Comparison of ENCODE assay signal across 4 cellular contexts in the genomic region with DNA sequence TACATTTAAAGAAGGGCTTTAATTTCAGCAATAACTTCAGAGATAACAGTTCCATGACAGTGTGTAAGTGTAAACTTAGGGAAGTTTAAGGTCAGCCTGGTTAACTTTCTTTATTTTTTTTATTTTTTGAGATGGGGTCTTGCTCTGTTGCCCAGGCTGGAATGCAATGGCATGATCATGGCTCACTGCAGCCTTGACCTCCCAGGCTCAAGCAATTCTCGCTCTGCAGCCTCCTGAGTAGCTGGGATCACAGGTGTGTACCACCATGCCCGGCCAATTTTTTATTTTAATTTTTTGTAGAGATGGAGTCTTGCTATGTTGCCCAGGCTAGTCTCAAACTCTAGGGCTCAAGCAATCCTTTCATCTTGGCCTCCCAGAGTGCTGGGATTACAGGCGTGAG. TPM values are rescaled to one million over a fixed set of nuclear protein-coding genes. Genes with fewer than 3 reads are reported as not detected.
A peak's percentile ranks its signal among the peaks of the same experiment; 100 is the strongest.
DNase-seq lines count a peak whose midpoint lies in the region; ATAC-seq, FAIRE-seq and TF ChIP-seq lines count a peak whose summit lies in the region.
"Not testable (repeated sequence)": the region's sequence is repeated elsewhere in the genome, so short reads cannot be mapped to it uniquely, and the experiment has no call there.

No MANE protein-coding gene starts in this region.

- not testable (repeated sequence) for H3K27ac Mint-ChIP-seq in activated CD8-positive, alpha-beta memory T cell treated with anti-CD3 and anti-CD28 coated beads, Interleukin-2, amount 10 ng/mL, durations not matched to agents 7 days and 5 days

- H3K36me3 Mint-ChIP-seq in activated CD8-positive, alpha-beta memory T cell treated with anti-CD3 and anti-CD28 coated beads, Interleukin-2, amount 10 ng/mL, durations not matched to agents 7 days and 5 days = peaks cover 57% of the 10 kb centered on the region

- not testable (repeated sequence) for H3K79me2 ChIP-seq in HepG2 (ENCODE audit: insufficient read depth, low read length)

- CTCF ChIA-PET in HEK293 (lab: Yijun Ruan, JAX) = interaction anchor here (0.9 to 1.1 kb wide), 2 partner anchors 17 to 141 kb away, joined by 3 to 4 read pairs; no protein-coding TSS in a partner anchor
- CTCF ChIA-PET in activated CD8-positive, alpha-beta memory T cell treated with anti-CD3 and anti-CD28 coated beads, Interleukin-2, amount 10 ng/mL, durations not matched to agents 7 days and 5 days (lab: Charles Lee) = interaction anchor here (1.6 to 2.0 kb wide), 3 partner anchors 10 to 161 kb away, joined by 4 to 6 read pairs (median 5); no protein-coding TSS in a partner anchor
- CTCF ChIA-PET in HepG2 (lab: Yijun Ruan, JAX; ENCODE audit: low intra/inter-chr PET ratio, low total read pairs) = not testable (repeated sequence)

- not testable (repeated sequence) for TF ChIP-seq EP300 in HepG2 (IDR thresholded peaks at IDR 0.05; ENCODE audit: low read depth in 2 of 2, low read length in 2 of 2); HepG2 (CRISPR knock-in tag; IDR thresholded peaks at IDR 0.05; ENCODE audit: borderline replicate concordance)

- not testable (repeated sequence) for H3K4me3 ChIP-seq in HEK293 (ENCODE audit: low read depth, low read length); HepG2 (replicated peaks in 1 of 3; ENCODE audit: insufficient read depth in 1 of 3, low read depth in 2 of 3, low read length in 3 of 3)

- not testable (repeated sequence) for H3K4me3 Mint-ChIP-seq in activated CD8-positive, alpha-beta memory T cell treated with anti-CD3 and anti-CD28 coated beads, Interleukin-2, amount 10 ng/mL, durations not matched to agents 7 days and 5 days

- intact Hi-C loops in HepG2 (cut with micrococcal nuclease; ENCODE audit: unreplicated experiment) = not testable (repeated sequence)

- FAIRE-seq in HepG2 (lab: Jason Lieb, UNC) = not testable (repeated sequence)

- 98% methylated on average over 3 of the region's 3 CpGs for WGBS in HepG2 (ENCODE audit: low lambda C conversion rate)

- not testable (repeated sequence) for TF ChIP-seq CTCF in HEK293 (tag by site-specific recombination; IDR thresholded peaks at IDR 0.05); HepG2 (CRISPR knock-in tag; IDR thresholded peaks at IDR 0.05)

- H3K4me1 Mint-ChIP-seq in activated CD8-positive, alpha-beta memory T cell treated with anti-CD3 and anti-CD28 coated beads, Interleukin-2, amount 10 ng/mL, durations not matched to agents 7 days and 5 days = not testable (repeated sequence)

- H4K20me1 ChIP-seq in HepG2 (ENCODE audit: insufficient read depth, low read length) = not testable (repeated sequence)

- not testable (repeated sequence) for TF ChIP-seq POLR2A in HepG2 (IDR thresholded peaks at IDR 0.05; ENCODE audit: insufficient read depth in 1 of 2, low read depth in 2 of 2, low read length in 2 of 2)

- not testable (repeated sequence) for H2AFZ ChIP-seq in HepG2 (ENCODE audit: low read length)

- in situ Hi-C loops in HepG2 (cut with HindIII; ENCODE audit: extremely low pct_ligation_motif_present, low pct_unique_long_range_greater_than_20kb) = loop anchor here (25.0 kb wide), 1 partner anchor 486 kb away; no protein-coding TSS in a partner anchor

- ATAC-seq in activated CD8-positive, alpha-beta memory T cell treated with anti-CD3 and anti-CD28 coated beads, Interleukin-2, amount 10 ng/mL, durations not matched to agents 7 days and 5 days; HepG2: not testable (repeated sequence)

- BruUV-seq in HepG2 (replicated peaks; lab: Mats Ljungman, UMichigan) = not testable (repeated sequence)

- H3K9ac ChIP-seq in HepG2 (ENCODE audit: insufficient read depth, low read depth, low read length) = not testable (repeated sequence)

- POLR2A ChIA-PET in HEK293 (lab: Yijun Ruan, JAX); HepG2 (lab: Yijun Ruan, JAX): not testable (repeated sequence)

- not testable (repeated sequence) for H3K27me3 Mint-ChIP-seq in activated CD8-positive, alpha-beta memory T cell treated with anti-CD3 and anti-CD28 coated beads, Interleukin-2, amount 10 ng/mL, durations not matched to agents 7 days and 5 days

- peak; percentile 1 for DNase-seq in activated CD8-positive, alpha-beta memory T cell treated with anti-CD3 and anti-CD28 coated beads, Interleukin-2, amount 10 ng/mL, durations not matched to agents 7 days and 5 days
- DNase-seq in islet precursor cell = peak; percentile 36
- DNase-seq in HepG2 (ENCODE audit: low spot score) = not testable (repeated sequence)

- H3K4me2 ChIP-seq in HepG2 (ENCODE audit: low read depth, low read length) = not testable (repeated sequence)

- H3K27ac ChIP-seq in HEK293 (ENCODE audit: extremely low read depth, low read depth, low read length); HepG2 (ENCODE audit: extremely low read length, insufficient read depth, low read length): not testable (repeated sequence)

- not testable (repeated sequence) for H3K4me1 ChIP-seq in HEK293 (ENCODE audit: control insufficient read depth, insufficient read depth, low read length); HepG2 (ENCODE audit: insufficient read depth, low read length)

- H3K9me3 ChIP-seq in HEK293 (ENCODE audit: control insufficient read depth, insufficient read depth, low read depth, low read length); HepG2 (ENCODE audit: low read length): not testable (repeated sequence)

- not testable (repeated sequence) for H3K27me3 ChIP-seq in HepG2 (ENCODE audit: control insufficient read depth in 1 of 2, insufficient read depth in 2 of 2, low read length in 2 of 2)

- H3K9me3 Mint-ChIP-seq in activated CD8-positive, alpha-beta memory T cell treated with anti-CD3 and anti-CD28 coated beads, Interleukin-2, amount 10 ng/mL, durations not matched to agents 7 days and 5 days (ENCODE audit: low read depth) = not testable (repeated sequence)

- TF ChIP-seq RAD21 in HepG2 (CRISPR knock-in tag; IDR thresholded peaks at IDR 0.05) = not testable (repeated sequence)

- H3K36me3 ChIP-seq in HEK293 (ENCODE audit: control insufficient read depth in 2 of 2, insufficient read depth in 1 of 2, low read length in 2 of 2); HepG2 (replicated peaks in 1 of 2; ENCODE audit: control insufficient read depth in 1 of 2, insufficient read depth in 2 of 2, low read length in 2 of 2): not testable (repeated sequence)

RNA-seq across cellular contexts. Expression of a gene that starts 14.6 kb away (rescaled TPM):
- total RNA-seq in activated CD8-positive, alpha-beta memory T cell treated with anti-CD3 and anti-CD28 coated beads, Interleukin-2, amount 10 ng/mL, durations not matched to agents 7 days and 5 days = 10 to 100 TPM in 1 of 2 experiments, 1 to 10 TPM in 1; 6.0 to 10.7 TPM
- total RNA-seq in HepG2 (2016; rRNA removed; fragmentation: Illumina TruSeq; extraction: Trizol) = 0.67 and 1.1 TPM in 2 replicates
- total RNA-seq in HepG2 (2016; cell fraction: cytosol; rRNA removed; fragmentation: Illumina TruSeq; extraction: Trizol; ENCODE audit: low read depth) = 0.51 TPM in 1 of 2 replicates, not detected in the other
- 1.1 and 1.3 TPM in 2 replicates for total RNA-seq in HepG2 (2016; cell fraction: insoluble cytoplasmic fraction; rRNA removed; fragmentation: Illumina TruSeq; extraction: Trizol)
- 0.53 and 0.69 TPM in 2 replicates for total RNA-seq in HepG2 (2016; cell fraction: membrane; rRNA removed; fragmentation: Illumina TruSeq; extraction: Trizol)
- total RNA-seq in HepG2 (2016; cell fraction: nucleus; rRNA removed; fragmentation: Illumina TruSeq; extraction: Trizol) = 1.1 and 1.6 TPM in 2 replicates
- 27.2 and 44.7 TPM in 2 replicates for polyA plus RNA-seq in HepG2 (2011; rRNA removed)
- 33.2 and 35.3 TPM in 2 replicates for polyA plus RNA-seq in HepG2 (2011; cell fraction: cytosol; rRNA removed)
- 13.0 and 13.3 TPM in 2 replicates for polyA plus RNA-seq in HepG2 (2011; cell fraction: nucleus; rRNA removed)
- polyA plus RNA-seq in HepG2 (2012) = 5.7 and 9.7 TPM in 2 replicates
- 0.05 and 0.06 TPM in 2 replicates for polyA plus RNA-seq in HepG2 (2016; cell fraction: cytosol; fragmentation: Illumina TruSeq; extraction: Trizol; ENCODE audit: low read depth)
- 0.59 and 0.61 TPM in 2 replicates for polyA plus RNA-seq in HepG2 (2016; cell fraction: insoluble cytoplasmic fraction; fragmentation: Illumina TruSeq; extraction: Trizol; ENCODE audit: low read depth)
- polyA plus RNA-seq in HepG2 (2016; cell fraction: membrane; fragmentation: Illumina TruSeq; extraction: Trizol; ENCODE audit: low read depth) = 0.28 and 0.40 TPM in 2 replicates
- polyA plus RNA-seq in HepG2 (2016; cell fraction: nucleus; fragmentation: Illumina TruSeq; extraction: Trizol; ENCODE audit: insufficient read depth, low read depth) = 1.5 TPM in 2 replicates
- 137 and 162 TPM in 2 replicates for polyA minus RNA-seq in HepG2 (2011; rRNA and poly(A)+ RNA removed; ENCODE audit: low replicate concordance)
- polyA minus RNA-seq in HepG2 (2011; cell fraction: cytosol; rRNA and poly(A)+ RNA removed) = 56.6 and 65.6 TPM in 2 replicates
- polyA minus RNA-seq in HepG2 (2011; cell fraction: nucleus; rRNA and poly(A)+ RNA removed) = 28.5 and 31.0 TPM in 2 replicates

RNA-seq across cellular contexts. Expression of a gene that starts 15.0 kb away (rescaled TPM):
- 10 to 100 TPM; 12.5 to 24.6 TPM for total RNA-seq in activated CD8-positive, alpha-beta memory T cell treated with anti-CD3 and anti-CD28 coated beads, Interleukin-2, amount 10 ng/mL, durations not matched to agents 7 days and 5 days
- 3.7 and 4.1 TPM in 2 replicates for total RNA-seq in HepG2 (2016; rRNA removed; fragmentation: Illumina TruSeq; extraction: Trizol)
- 10.0 and 10.5 TPM in 2 replicates for total RNA-seq in HepG2 (2016; cell fraction: cytosol; rRNA removed; fragmentation: Illumina TruSeq; extraction: Trizol; ENCODE audit: low read depth)
- total RNA-seq in HepG2 (2016; cell fraction: insoluble cytoplasmic fraction; rRNA removed; fragmentation: Illumina TruSeq; extraction: Trizol) = 2.8 and 4.2 TPM in 2 replicates
- 8.1 and 9.2 TPM in 2 replicates for total RNA-seq in HepG2 (2016; cell fraction: membrane; rRNA removed; fragmentation: Illumina TruSeq; extraction: Trizol)
- 4.0 and 4.3 TPM in 2 replicates for total RNA-seq in HepG2 (2016; cell fraction: nucleus; rRNA removed; fragmentation: Illumina TruSeq; extraction: Trizol)
- polyA plus RNA-seq in HepG2 (2011; rRNA removed) = 15.2 and 15.9 TPM in 2 replicates
- polyA plus RNA-seq in HepG2 (2011; cell fraction: cytosol; rRNA removed) = 11.5 and 13.0 TPM in 2 replicates
- polyA plus RNA-seq in HepG2 (2011; cell fraction: nucleus; rRNA removed) = 26.9 and 29.6 TPM in 2 replicates
- polyA plus RNA-seq in HepG2 (2012) = 7.0 and 8.7 TPM in 2 replicates
- polyA plus RNA-seq in HepG2 (2016; cell fraction: cytosol; fragmentation: Illumina TruSeq; extraction: Trizol; ENCODE audit: low read depth) = 3.0 and 5.3 TPM in 2 replicates
- 2.2 and 2.8 TPM in 2 replicates for polyA plus RNA-seq in HepG2 (2016; cell fraction: insoluble cytoplasmic fraction; fragmentation: Illumina TruSeq; extraction: Trizol; ENCODE audit: low read depth)
- 3.9 and 4.3 TPM in 2 replicates for polyA plus RNA-seq in HepG2 (2016; cell fraction: membrane; fragmentation: Illumina TruSeq; extraction: Trizol; ENCODE audit: low read depth)
- 4.4 and 5.4 TPM in 2 replicates for polyA plus RNA-seq in HepG2 (2016; cell fraction: nucleus; fragmentation: Illumina TruSeq; extraction: Trizol; ENCODE audit: insufficient read depth, low read depth)
- 45.9 and 48.0 TPM in 2 replicates for polyA minus RNA-seq in HepG2 (2011; rRNA and poly(A)+ RNA removed; ENCODE audit: low replicate concordance)
- 8.9 and 10.0 TPM in 2 replicates for polyA minus RNA-seq in HepG2 (2011; cell fraction: cytosol; rRNA and poly(A)+ RNA removed)
- polyA minus RNA-seq in HepG2 (2011; cell fraction: nucleus; rRNA and poly(A)+ RNA removed) = 38.7 and 40.7 TPM in 2 replicates

RNA-seq across cellular contexts. Expression of a gene that starts 28.5 kb away (rescaled TPM):
- total RNA-seq in activated CD8-positive, alpha-beta memory T cell treated with anti-CD3 and anti-CD28 coated beads, Interleukin-2, amount 10 ng/mL, durations not matched to agents 7 days and 5 days = 100 to 1,000 TPM; 106 to 107 TPM
- 86.9 and 99.9 TPM in 2 replicates for total RNA-seq in HepG2 (2016; rRNA removed; fragmentation: Illumina TruSeq; extraction: Trizol)
- 152 and 160 TPM in 2 replicates for total RNA-seq in HepG2 (2016; cell fraction: cytosol; rRNA removed; fragmentation: Illumina TruSeq; extraction: Trizol; ENCODE audit: low read depth)
- 81.8 and 92.5 TPM in 2 replicates for total RNA-seq in HepG2 (2016; cell fraction: insoluble cytoplasmic fraction; rRNA removed; fragmentation: Illumina TruSeq; extraction: Trizol)
- total RNA-seq in HepG2 (2016; cell fraction: membrane; rRNA removed; fragmentation: Illumina TruSeq; extraction: Trizol) = 189 and 196 TPM in 2 replicates
- total RNA-seq in HepG2 (2016; cell fraction: nucleus; rRNA removed; fragmentation: Illumina TruSeq; extraction: Trizol) = 37.7 and 40.8 TPM in 2 replicates
- polyA plus RNA-seq in HepG2 (2011; rRNA removed) = 66.7 and 90.2 TPM in 2 replicates
- polyA plus RNA-seq in HepG2 (2011; cell fraction: cytosol; rRNA removed) = 51.3 and 62.4 TPM in 2 replicates
- 58.4 and 64.2 TPM in 2 replicates for polyA plus RNA-seq in HepG2 (2011; cell fraction: nucleus; rRNA removed)
- polyA plus RNA-seq in HepG2 (2012) = 53.5 and 72.8 TPM in 2 replicates
- 179 and 214 TPM in 2 replicates for polyA plus RNA-seq in HepG2 (2016; cell fraction: cytosol; fragmentation: Illumina TruSeq; extraction: Trizol; ENCODE audit: low read depth)
- polyA plus RNA-seq in HepG2 (2016; cell fraction: insoluble cytoplasmic fraction; fragmentation: Illumina TruSeq; extraction: Trizol; ENCODE audit: low read depth) = 114 TPM in 2 replicates
- polyA plus RNA-seq in HepG2 (2016; cell fraction: membrane; fragmentation: Illumina TruSeq; extraction: Trizol; ENCODE audit: low read depth) = 217 and 242 TPM in 2 replicates
- 90.4 and 92.9 TPM in 2 replicates for polyA plus RNA-seq in HepG2 (2016; cell fraction: nucleus; fragmentation: Illumina TruSeq; extraction: Trizol; ENCODE audit: insufficient read depth, low read depth)
- 28.1 and 28.3 TPM in 2 replicates for polyA minus RNA-seq in HepG2 (2011; rRNA and poly(A)+ RNA removed; ENCODE audit: low replicate concordance)
- polyA minus RNA-seq in HepG2 (2011; cell fraction: cytosol; rRNA and poly(A)+ RNA removed) = 24.0 and 24.3 TPM in 2 replicates
- 21.6 and 25.6 TPM in 2 replicates for polyA minus RNA-seq in HepG2 (2011; cell fraction: nucleus; rRNA and poly(A)+ RNA removed)
